ENCODE assay signal across 9 cellular contexts in the genomic region with DNA sequence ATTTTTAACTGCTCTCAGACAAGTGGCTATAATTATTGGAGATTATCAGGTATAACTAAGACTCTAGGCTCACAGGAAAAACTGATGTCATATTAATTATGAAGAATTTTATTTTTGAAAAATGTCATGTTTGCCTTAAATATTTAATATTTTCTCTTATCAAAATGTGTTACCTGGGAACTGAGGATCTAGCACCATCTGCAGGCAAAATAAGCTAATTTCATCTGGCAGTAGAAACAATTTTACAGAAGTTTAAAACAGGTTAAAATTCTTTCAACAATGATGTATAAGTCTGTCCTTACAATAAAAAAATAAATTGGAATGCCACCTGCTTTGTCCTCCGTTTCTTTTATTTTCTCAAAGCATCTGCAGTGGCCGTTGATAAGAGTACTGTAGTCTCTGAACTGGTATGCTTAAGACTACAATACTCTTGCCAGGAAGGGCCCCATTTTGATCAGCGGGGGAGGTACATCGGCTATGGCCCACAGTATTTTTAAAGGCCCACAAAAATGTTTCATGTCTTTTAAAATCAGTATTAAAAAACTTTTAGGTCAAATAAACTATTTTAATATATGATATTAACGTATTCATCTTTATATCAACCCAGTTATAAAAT.
DNase-seq lines count a peak whose midpoint lies in the region; ATAC-seq, FAIRE-seq and TF ChIP-seq lines count a peak whose summit lies in the region.
"Had no signal": no experiment of that assay in that cellular context is flagged by ENCODE, and none has a peak within 500 bp of the region (broad histone marks: within the 10 kb centered on the region; RNA-seq: fewer than 3 reads in every experiment).

No MANE protein-coding gene starts in this region.

- no peaks in the 10 kb centered on the region for H3K27me3 ChIP-seq in adrenal gland
- H3K27me3 ChIP-seq: SJSA1 had no signal

- TF ChIP-seq CTCF in adrenal gland (IDR thresholded peaks at IDR 0.05): peak; percentile 53 to 84 (median 74)
- TF ChIP-seq CTCF in kidney (IDR thresholded peaks at IDR 0.05; ENCODE audit: borderline replicate concordance, extremely low read depth, insufficient read depth): peak; percentile 65

- peak; percentile 93 for FAIRE-seq in kidney (lab: Jason Lieb, UNC)

- no peaks in the 10 kb centered on the region for H3K4me1 ChIP-seq in adrenal gland (replicated peaks in 1 of 2)
- H3K4me1 ChIP-seq in kidney (ENCODE audit: control insufficient read depth in 1 of 2, insufficient read depth in 1 of 2, low read depth in 1 of 2, low read length in 2 of 2): peaks cover 0 to 4% of the 10 kb centered on the region in 2 donors
- H3K4me1 ChIP-seq: SJSA1 had no signal

- ATAC-seq in HG02798 (IDR thresholded peaks at IDR 0.05; ENCODE audit: poor library complexity, unreplicated experiment): peak; percentile 30

- no peak overlapping the region for H3K9ac ChIP-seq in kidney (ENCODE audit: low read length in 2 of 2)

- H3K4me3 ChIP-seq in adrenal gland: no peak overlapping the region
- no peak overlapping the region for H3K4me3 ChIP-seq in kidney (ENCODE audit: low read length in 2 of 2)
- H3K4me3 ChIP-seq: SJSA1 had no signal

- intact Hi-C loops in adrenal gland (cut with DNase I): loop anchor here in 1 of 2 donors (2.0 kb wide), 1 partner anchor 256 kb away; no protein-coding TSS in a partner anchor
- intact Hi-C loops in kidney (cut with DNase I): loop anchor here (10.0 kb wide), 1 partner anchor 248 kb away; no protein-coding TSS in a partner anchor

- DNase-seq in DMS53 (lab: John Stamatoyannopoulos, UW): peak; percentile 53
- peak in 1 of 7 donors; percentile 10 for DNase-seq in adrenal gland
- DNase-seq in kidney: no peak
- DNase-seq in occipital lobe (lab: John Stamatoyannopoulos, UW): no peak
- DNase-seq in NCI-H1930 (lab: John Stamatoyannopoulos, UW): no peak
- DNase-seq in activated T-cell treated with anti-CD3 and anti-CD28 coated beads, Interleukin-2, amount 50 U/mL, for 48 hours: no peak
- no peak for DNase-seq in activated naive CD4-positive, alpha-beta T cell treated with Interleukin-2 at 50 U/mL for 16 hours

- no peak for TF ChIP-seq POLR2A in adrenal gland (IDR thresholded peaks at IDR 0.05)

- no peaks in the 10 kb centered on the region for H3K36me3 ChIP-seq in adrenal gland (replicated peaks in 1 of 2)
- H3K36me3 ChIP-seq in kidney (ENCODE audit: control insufficient read depth in 1 of 2, insufficient read depth in 2 of 2, low read length in 2 of 2): no peaks in the 10 kb centered on the region
- H3K36me3 ChIP-seq: SJSA1 had no signal

- no peaks in the 10 kb centered on the region for H3K9me3 ChIP-seq in adrenal gland (replicated peaks in 1 of 3)
- no peaks in the 10 kb centered on the region for H3K9me3 ChIP-seq in kidney (ENCODE audit: control insufficient read depth in 1 of 2, low read length in 2 of 2)
- H3K9me3 ChIP-seq: SJSA1 had no signal

- H3K27ac ChIP-seq in adrenal gland (no peak overlapping the region), kidney (ENCODE audit: low read depth in 2 of 2, low read length in 2 of 2) (no peak overlapping the region)
- H3K27ac ChIP-seq: SJSA1 had no signal

- WGBS in adrenal gland, 4 donors: 49 to 61% (median 53%) methylated on average over 5 of the region's 5 CpGs
